In the genomic region with DNA sequence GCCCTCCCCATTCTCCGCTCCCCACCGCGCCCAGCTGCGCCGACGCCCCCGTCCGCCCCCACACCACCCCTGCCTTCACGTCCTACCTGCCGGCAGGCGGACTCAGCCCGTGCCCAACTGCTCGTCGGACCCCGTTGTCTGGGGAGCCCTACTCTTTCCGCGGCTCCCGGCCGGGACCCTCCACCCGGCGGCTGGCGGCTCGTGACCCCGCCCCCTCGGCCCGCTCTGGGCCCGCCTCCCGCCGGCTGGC, we compare ENCODE assay signal across 8 cellular contexts. TPM values are rescaled to one million over a fixed set of nuclear protein-coding genes. Genes with fewer than 3 reads are reported as not detected.
DNase-seq lines count a peak whose midpoint lies in the region; ATAC-seq, FAIRE-seq and TF ChIP-seq lines count a peak whose summit lies in the region.

A gene (minus strand): TSS at position 209 of the 250 bp plus-strand sequence. CDS start 9,899 bp downstream, outside the sequence.

- peaks cover 17% of the 10 kb centered on the region for H3K36me3 Mint-ChIP-seq in activated CD4-positive, alpha-beta T cell treated with anti-CD3 and anti-CD28 coated beads for 36 hours (ENCODE audit: low read depth)
- H3K36me3 Mint-ChIP-seq in activated naive CD8-positive, alpha-beta T cell treated with anti-CD3 and anti-CD28 coated beads, Interleukin-2, amount 50 U/mL, for 24 hours (ENCODE audit: low read depth), result peaks cover 16% of the 10 kb centered on the region

- TF ChIP-seq CTCF in kidney (IDR thresholded peaks at IDR 0.05; ENCODE audit: borderline replicate concordance, extremely low read depth, insufficient read depth) (no peak), suprapubic skin (IDR thresholded peaks at IDR 0.05) (no peak)

- H3K9me3 ChIP-seq in kidney (ENCODE audit: control insufficient read depth in 1 of 2, low read length in 2 of 2), result no peaks in the 10 kb centered on the region
- H3K9me3 ChIP-seq in suprapubic skin, result no peaks in the 10 kb centered on the region

- H3K4me1 Mint-ChIP-seq in activated CD4-positive, alpha-beta T cell treated with anti-CD3 and anti-CD28 coated beads for 36 hours, result peaks cover 21% of the 10 kb centered on the region
- H3K4me1 Mint-ChIP-seq in activated naive CD8-positive, alpha-beta T cell treated with anti-CD3 and anti-CD28 coated beads, Interleukin-2, amount 50 U/mL, for 24 hours, result peaks cover 21% of the 10 kb centered on the region

- H3K9me3 Mint-ChIP-seq in activated CD4-positive, alpha-beta T cell treated with anti-CD3 and anti-CD28 coated beads for 36 hours (ENCODE audit: low read depth), result no peaks in the 10 kb centered on the region
- H3K9me3 Mint-ChIP-seq in activated naive CD8-positive, alpha-beta T cell treated with anti-CD3 and anti-CD28 coated beads, Interleukin-2, amount 50 U/mL, for 24 hours, result no peaks in the 10 kb centered on the region

- no peak for FAIRE-seq in kidney (lab: Jason Lieb, UNC)

- peak within 1 kb of the TSS; percentile 75 to 84 for H3K4me3 ChIP-seq in kidney (ENCODE audit: low read length in 2 of 2)
- peak within 1 kb of the TSS; percentile 92 for H3K4me3 ChIP-seq in suprapubic skin

- CTCF ChIA-PET in activated CD4-positive, alpha-beta T cell treated with anti-CD3 and anti-CD28 coated beads for 36 hours (lab: Charles Lee), result interaction anchor here (0.6 kb wide), 1 partner anchor 187 kb away, joined by 3 read pairs; no protein-coding TSS in a partner anchor

- no peaks in the 10 kb centered on the region for H3K27me3 Mint-ChIP-seq in activated CD4-positive, alpha-beta T cell treated with anti-CD3 and anti-CD28 coated beads for 36 hours
- H3K27me3 Mint-ChIP-seq in activated naive CD8-positive, alpha-beta T cell treated with anti-CD3 and anti-CD28 coated beads, Interleukin-2, amount 50 U/mL, for 24 hours, result peaks cover 2% of the 10 kb centered on the region

- H3K27ac ChIP-seq in kidney (ENCODE audit: low read depth in 2 of 2, low read length in 2 of 2) (peak within 1 kb of the TSS; percentile 88 to 97), suprapubic skin (peak within 1 kb of the TSS; percentile 95)

- no peak for DNase-seq in activated CD4-positive, alpha-beta T cell treated with anti-CD3 and anti-CD28 coated beads for 36 hours
- no peak for DNase-seq in activated CD4-positive, alpha-beta T cell treated with anti-CD3 and anti-CD28 coated beads for 4 hours
- DNase-seq in activated naive CD8-positive, alpha-beta T cell treated with anti-CD3 and anti-CD28 coated beads, Interleukin-2, amount 50 U/mL, for 24 hours, result no peak
- DNase-seq in kidney, result no peak
- peak in 1 of 2 donors; percentile 94 for DNase-seq in suprapubic skin (ENCODE audit: low spot score in 2 of 2)
- no peak for DNase-seq in hippocampal formation (lab: John Stamatoyannopoulos, UW)
- DNase-seq in NCI-H2081 (lab: John Stamatoyannopoulos, UW), result no peak

- POLR2A ChIA-PET in activated CD4-positive, alpha-beta T cell treated with anti-CD3 and anti-CD28 coated beads for 36 hours (lab: Charles Lee), result interaction anchor here (0.7 kb wide), 1 partner anchor 11 kb away, joined by 5 read pairs; no protein-coding TSS in a partner anchor

- TF ChIP-seq EP300 in suprapubic skin (IDR thresholded peaks at IDR 0.05), result no peak

- H3K4me1 ChIP-seq in kidney (ENCODE audit: control insufficient read depth in 1 of 2, insufficient read depth in 1 of 2, low read depth in 1 of 2, low read length in 2 of 2), result no peaks in the 10 kb centered on the region
- peaks cover 12% of the 10 kb centered on the region for H3K4me1 ChIP-seq in suprapubic skin

- no peaks in the 10 kb centered on the region for H3K27me3 ChIP-seq in suprapubic skin

- peak within 1 kb of the TSS; percentile 93 for H3K9ac ChIP-seq in kidney (ENCODE audit: low read length in 2 of 2)

- no peak for TF ChIP-seq POLR2A in suprapubic skin (IDR thresholded peaks at IDR 0.05)

- H3K36me3 ChIP-seq in kidney (ENCODE audit: control insufficient read depth in 1 of 2, insufficient read depth in 2 of 2, low read length in 2 of 2) (no peaks in the 10 kb centered on the region), suprapubic skin (no peaks in the 10 kb centered on the region)

- H3K27ac Mint-ChIP-seq in activated CD4-positive, alpha-beta T cell treated with anti-CD3 and anti-CD28 coated beads for 36 hours, result peak within 1 kb of the TSS; percentile 95
- peak within 1 kb of the TSS; percentile 95 for H3K27ac Mint-ChIP-seq in activated naive CD8-positive, alpha-beta T cell treated with anti-CD3 and anti-CD28 coated beads, Interleukin-2, amount 50 U/mL, for 24 hours

- H3K4me3 Mint-ChIP-seq in activated CD4-positive, alpha-beta T cell treated with anti-CD3 and anti-CD28 coated beads for 36 hours, result peak within 1 kb of the TSS; percentile 89
- peak within 1 kb of the TSS; percentile 85 for H3K4me3 Mint-ChIP-seq in activated naive CD8-positive, alpha-beta T cell treated with anti-CD3 and anti-CD28 coated beads, Interleukin-2, amount 50 U/mL, for 24 hours

- intact Hi-C loops in activated CD4-positive, alpha-beta T cell treated with anti-CD3 and anti-CD28 coated beads for 36 hours (cut with DNase I, micrococcal nuclease), result loop anchor here (1.0 to 5.0 kb wide), 7 partner anchors 39 to 786 kb away; a partner anchor contains a TSS
- intact Hi-C loops in kidney (cut with DNase I), result no loop called here

- WGBS in suprapubic skin, result under 1% methylated on average over 17 of the region's 29 CpGs

- ATAC-seq in activated CD4-positive, alpha-beta T cell treated with anti-CD3 and anti-CD28 coated beads for 36 hours, result no peak
- no peak for ATAC-seq in activated naive CD8-positive, alpha-beta T cell treated with anti-CD3 and anti-CD28 coated beads, Interleukin-2, amount 50 U/mL, for 24 hours
- ATAC-seq in GM18520 (IDR thresholded peaks at IDR 0.05; ENCODE audit: unreplicated experiment), result no peak

RNA-seq across cellular contexts. Expression of the gene that starts here (rescaled TPM):
- 1 to 10 TPM; 3.9 to 5.7 TPM for total RNA-seq in activated CD4-positive, alpha-beta T cell treated with anti-CD3 and anti-CD28 coated beads for 36 hours
- total RNA-seq in kidney (6.7 TPM), suprapubic skin (10 to 100 TPM in 1 of 4 donors, 1 to 10 TPM in 3; 7.8 to 11.0 (median 8.7) TPM)
- 5.8 TPM for polyA plus RNA-seq in kidney (ENCODE audit: insufficient read depth, low read depth, low replicate concordance)
